19 cellular contexts compared by ENCODE assay signal in genomic region chr11:7759010-7759409, GRCh38. TPM values are rescaled to one million over a fixed set of nuclear protein-coding genes. Genes with fewer than 3 reads are reported as not detected.
DNase-seq lines count a peak whose midpoint lies in the region; ATAC-seq and TF ChIP-seq lines count a peak whose summit lies in the region.
"Had no signal": no experiment of that assay in that cellular context is flagged by ENCODE, and none has a peak within 500 bp of the region (broad histone marks: within the 10 kb centered on the region; RNA-seq: fewer than 3 reads in every experiment).

No MANE protein-coding gene starts in this region.

- intact Hi-C loops in activated CD4-positive, alpha-beta T cell treated with anti-CD3 and anti-CD28 coated beads, Interleukin-2, amount 10 ng/mL, durations not matched to agents 24 days and 14 days (cut with micrococcal nuclease) = no loop called here
- intact Hi-C loops in uterus (cut with DNase I; ENCODE audit: low total_unique reads) = no loop called here

- peak; percentile 87 for ATAC-seq in GM21367 (IDR thresholded peaks at IDR 0.05; ENCODE audit: unreplicated experiment)
- peak; percentile 56 for ATAC-seq in HG03159 (IDR thresholded peaks at IDR 0.05; ENCODE audit: unreplicated experiment)
- peak; percentile 42 for ATAC-seq in activated T-helper 17 cell treated with anti-CD3 and anti-CD28 coated beads, Interleukin-2, amount 50 U/mL, for 72 hours (replicated peaks)
- ATAC-seq: body of pancreas, foreskin keratinocyte, GM23338, mucosa of descending colon, upper lobe of right lung had no signal

- H3K27ac ChIP-seq in uterus = no peak overlapping the region
- H3K27ac ChIP-seq: body of pancreas, foreskin keratinocyte, upper lobe of right lung had no signal

- H3K36me3 Mint-ChIP-seq in activated CD4-positive, alpha-beta T cell treated with anti-CD3 and anti-CD28 coated beads, Interleukin-2, amount 10 ng/mL, durations not matched to agents 24 days and 14 days (ENCODE audit: low read depth) = no peaks in the 10 kb centered on the region
- H3K36me3 Mint-ChIP-seq in activated T-helper 17 cell treated with anti-CD3 and anti-CD28 coated beads, Interleukin-2, amount 50 U/mL, for 72 hours (ENCODE audit: low read depth) = no peaks in the 10 kb centered on the region

- TF ChIP-seq POLR2A in uterus (IDR thresholded peaks at IDR 0.05) = no peak

- H3K4me1 ChIP-seq in uterus = no peaks in the 10 kb centered on the region
- H3K4me1 ChIP-seq: body of pancreas, foreskin keratinocyte, upper lobe of right lung had no signal

- peak; percentile 5 to 8 for DNase-seq in activated CD4-positive, alpha-beta T cell treated with anti-CD3 and anti-CD28 coated beads, Interleukin-2, amount 50 U/mL, for 48 hours
- no peak for DNase-seq in activated CD4-positive, alpha-beta T cell treated with anti-CD3 and anti-CD28 coated beads, Interleukin-2, amount 10 ng/mL, durations not matched to agents 24 days and 14 days
- no peak for DNase-seq in NCI-H1436 (lab: John Stamatoyannopoulos, UW)
- no peak for DNase-seq in DMS53 (lab: John Stamatoyannopoulos, UW)
- no peak for DNase-seq in uterus
- DNase-seq: ACHN; activated CD4-positive, alpha-beta T cell treated with anti-CD3 and anti-CD28 coated beads, Interleukin-2, amount 10 ng/mL, durations not matched to agents 7 days and 5 days; activated gamma-delta T cell treated with Interleukin-2 at 50 U/mL for 16 hours; body of pancreas; effector CD8-positive, alpha-beta T cell; foreskin keratinocyte; mucosa of descending colon; NCI-H2107; upper lobe of right lung had no signal

- no peaks in the 10 kb centered on the region for H3K27me3 Mint-ChIP-seq in activated CD4-positive, alpha-beta T cell treated with anti-CD3 and anti-CD28 coated beads, Interleukin-2, amount 10 ng/mL, durations not matched to agents 24 days and 14 days
- peaks cover 17% of the 10 kb centered on the region for H3K27me3 Mint-ChIP-seq in activated T-helper 17 cell treated with anti-CD3 and anti-CD28 coated beads, Interleukin-2, amount 50 U/mL, for 72 hours

- no peak overlapping the region for H3K4me3 Mint-ChIP-seq in activated CD4-positive, alpha-beta T cell treated with anti-CD3 and anti-CD28 coated beads, Interleukin-2, amount 10 ng/mL, durations not matched to agents 24 days and 14 days
- no peak overlapping the region for H3K4me3 Mint-ChIP-seq in activated T-helper 17 cell treated with anti-CD3 and anti-CD28 coated beads, Interleukin-2, amount 50 U/mL, for 72 hours
- H3K4me3 Mint-ChIP-seq: activated CD4-positive, alpha-beta T cell treated with anti-CD3 and anti-CD28 coated beads, Interleukin-2, amount 10 ng/mL, durations not matched to agents 7 days and 5 days; GM23338 had no signal

- H3K27ac Mint-ChIP-seq in activated CD4-positive, alpha-beta T cell treated with anti-CD3 and anti-CD28 coated beads, Interleukin-2, amount 10 ng/mL, durations not matched to agents 24 days and 14 days = no peak overlapping the region
- no peak overlapping the region for H3K27ac Mint-ChIP-seq in activated T-helper 17 cell treated with anti-CD3 and anti-CD28 coated beads, Interleukin-2, amount 50 U/mL, for 72 hours
- H3K27ac Mint-ChIP-seq: activated CD4-positive, alpha-beta T cell treated with anti-CD3 and anti-CD28 coated beads, Interleukin-2, amount 10 ng/mL, durations not matched to agents 7 days and 5 days; GM23338 had no signal

- no peaks in the 10 kb centered on the region for H3K27me3 ChIP-seq in uterus
- H3K27me3 ChIP-seq: body of pancreas, foreskin keratinocyte, upper lobe of right lung had no signal

- no peak overlapping the region for H3K4me3 ChIP-seq in uterus
- H3K4me3 ChIP-seq: body of pancreas, GM23338, mucosa of descending colon, upper lobe of right lung had no signal

- H3K4me1 Mint-ChIP-seq in activated CD4-positive, alpha-beta T cell treated with anti-CD3 and anti-CD28 coated beads, Interleukin-2, amount 10 ng/mL, durations not matched to agents 24 days and 14 days = no peaks in the 10 kb centered on the region
- no peaks in the 10 kb centered on the region for H3K4me1 Mint-ChIP-seq in activated T-helper 17 cell treated with anti-CD3 and anti-CD28 coated beads, Interleukin-2, amount 50 U/mL, for 72 hours
- H3K4me1 Mint-ChIP-seq: activated CD4-positive, alpha-beta T cell treated with anti-CD3 and anti-CD28 coated beads, Interleukin-2, amount 10 ng/mL, durations not matched to agents 7 days and 5 days; GM23338 had no signal

- no peak for TF ChIP-seq CTCF in uterus (IDR thresholded peaks at IDR 0.05)

- no peaks in the 10 kb centered on the region for H3K36me3 ChIP-seq in uterus
- H3K36me3 ChIP-seq: upper lobe of right lung had no signal

- H3K9me3 ChIP-seq in uterus = no peaks in the 10 kb centered on the region
- H3K9me3 ChIP-seq: body of pancreas, mucosa of descending colon, upper lobe of right lung had no signal

- no peaks in the 10 kb centered on the region for H3K9me3 Mint-ChIP-seq in activated CD4-positive, alpha-beta T cell treated with anti-CD3 and anti-CD28 coated beads, Interleukin-2, amount 10 ng/mL, durations not matched to agents 24 days and 14 days
- H3K9me3 Mint-ChIP-seq in activated T-helper 17 cell treated with anti-CD3 and anti-CD28 coated beads, Interleukin-2, amount 50 U/mL, for 72 hours = no peaks in the 10 kb centered on the region
- H3K9me3 Mint-ChIP-seq: activated CD4-positive, alpha-beta T cell treated with anti-CD3 and anti-CD28 coated beads, Interleukin-2, amount 10 ng/mL, durations not matched to agents 7 days and 5 days had no signal

RNA-seq across cellular contexts. Expression of gene OR5P2, which starts 37.7 kb away (rescaled TPM):
- not detected in 2 replicates for total RNA-seq in activated CD4-positive, alpha-beta T cell treated with anti-CD3 and anti-CD28 coated beads, Interleukin-2, amount 10 ng/mL, durations not matched to agents 24 days and 14 days
- total RNA-seq in activated T-helper 17 cell treated with anti-CD3 and anti-CD28 coated beads, Interleukin-2, amount 50 U/mL, for 72 hours = not detected
- not detected for total RNA-seq in uterus
- total RNA-seq: activated CD4-positive, alpha-beta T cell treated with anti-CD3 and anti-CD28 coated beads, Interleukin-2, amount 10 ng/mL, durations not matched to agents 7 days and 5 days; body of pancreas; kidney epithelial cell; mucosa of descending colon had no signal

RNA-seq across cellular contexts. Expression of gene OVCH2, which starts 52.7 kb away (rescaled TPM):
- not detected in 2 replicates for total RNA-seq in activated CD4-positive, alpha-beta T cell treated with anti-CD3 and anti-CD28 coated beads, Interleukin-2, amount 10 ng/mL, durations not matched to agents 24 days and 14 days
- total RNA-seq in activated T-helper 17 cell treated with anti-CD3 and anti-CD28 coated beads, Interleukin-2, amount 50 U/mL, for 72 hours = not detected
- under 1 TPM in 1 of 4 donors, not detected in 3; 0.21 TPM for total RNA-seq in uterus
- total RNA-seq: activated CD4-positive, alpha-beta T cell treated with anti-CD3 and anti-CD28 coated beads, Interleukin-2, amount 10 ng/mL, durations not matched to agents 7 days and 5 days; body of pancreas; kidney epithelial cell; mucosa of descending colon had no signal

Comparison
In these comparisons a context has a peak if more than half of its experiments do, and no peak if none do; other contexts are left out.
1. DNase-seq: peak in activated CD4-positive, alpha-beta T cell treated with anti-CD3 and anti-CD28 coated beads, Interleukin-2, amount 50 U/mL, for 48 hours (2 of 2); none in activated CD4-positive, alpha-beta T cell treated with anti-CD3 and anti-CD28 coated beads, Interleukin-2, amount 10 ng/mL, durations not matched to agents 24 days and 14 days (single experiment), NCI-H1436 (single experiment), DMS53 (single experiment) and uterus (0 of 2).
2. Peak in every context shown above with its lines, with median percentiles within 50 percentile points of each other: ATAC-seq.